Comparison of ENCODE assay signal across 1 cellular context in genomic region chr12:62934799-62935674, GRCh38.
TF ChIP-seq lines count a peak whose summit lies in the region.

Gene PPM1H, minus strand, starts transcription at chr12:62935150. Its CDS starts 414 bp downstream, at chr12:62934736.

TF ChIP-seq in endothelial cell of umbilical vein, 7 proteins besides CTCF, POLR2A, EP300 and RAD21:
- TF ChIP-seq MAX (IDR thresholded peaks at IDR 0.05; ENCODE audit: insufficient read depth, insufficient read length) (no peak), JUN (IDR thresholded peaks at IDR 0.05; ENCODE audit: borderline replicate concordance, insufficient read depth, insufficient read length, low read depth) (no peak), MYC (IDR thresholded peaks at IDR 0.05; ENCODE audit: low read depth, low read length) (no peak), POLR2AphosphoS5 (IDR thresholded peaks at IDR 0.05; ENCODE audit: insufficient read depth, low read depth, low read length) (no peak), EZH2 (IDR thresholded peaks at IDR 0.05; ENCODE audit: borderline replicate concordance, low read depth, low read length, severe bottlenecking) (no peak), GATA2 (IDR thresholded peaks at IDR 0.05; ENCODE audit: insufficient read depth, insufficient read length, low read depth, low read length) (no peak), FOS (IDR thresholded peaks at IDR 0.05; ENCODE audit: borderline replicate concordance, insufficient read depth, low read length) (no peak)
